1 cellular context compared by ENCODE assay signal in the genomic region with DNA sequence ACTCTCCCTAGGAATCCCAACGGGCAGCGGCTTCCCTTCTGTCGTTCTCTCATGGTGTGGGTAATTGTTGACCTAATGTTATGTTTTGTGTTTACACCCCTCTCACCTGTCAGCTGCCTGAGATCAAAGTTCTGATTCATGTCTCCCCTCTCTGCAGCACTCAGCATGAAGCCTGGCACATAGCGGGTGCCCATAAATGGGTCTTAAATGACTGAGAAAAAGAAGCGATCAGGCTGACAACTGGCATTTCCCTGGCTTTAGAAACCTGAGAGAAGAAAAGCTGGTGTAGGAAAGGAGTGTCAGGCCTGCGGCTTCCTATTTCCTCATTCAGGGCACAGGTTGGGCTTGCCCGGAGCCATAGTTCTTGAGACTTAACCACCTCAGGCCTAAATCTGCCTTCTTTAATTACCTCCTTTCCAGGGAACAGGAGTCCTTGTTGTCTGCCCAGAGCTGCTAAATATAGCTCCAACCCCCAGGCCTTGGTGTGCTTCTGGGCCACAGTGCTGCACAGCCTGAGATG.
TF ChIP-seq lines count a peak whose summit lies in the region.

No MANE protein-coding gene starts in this region.

TF ChIP-seq in HepG2, 621 proteins besides CTCF, POLR2A, EP300 and RAD21 (continued from another document and continues in another):
- TF ChIP-seq, protein P1, sequence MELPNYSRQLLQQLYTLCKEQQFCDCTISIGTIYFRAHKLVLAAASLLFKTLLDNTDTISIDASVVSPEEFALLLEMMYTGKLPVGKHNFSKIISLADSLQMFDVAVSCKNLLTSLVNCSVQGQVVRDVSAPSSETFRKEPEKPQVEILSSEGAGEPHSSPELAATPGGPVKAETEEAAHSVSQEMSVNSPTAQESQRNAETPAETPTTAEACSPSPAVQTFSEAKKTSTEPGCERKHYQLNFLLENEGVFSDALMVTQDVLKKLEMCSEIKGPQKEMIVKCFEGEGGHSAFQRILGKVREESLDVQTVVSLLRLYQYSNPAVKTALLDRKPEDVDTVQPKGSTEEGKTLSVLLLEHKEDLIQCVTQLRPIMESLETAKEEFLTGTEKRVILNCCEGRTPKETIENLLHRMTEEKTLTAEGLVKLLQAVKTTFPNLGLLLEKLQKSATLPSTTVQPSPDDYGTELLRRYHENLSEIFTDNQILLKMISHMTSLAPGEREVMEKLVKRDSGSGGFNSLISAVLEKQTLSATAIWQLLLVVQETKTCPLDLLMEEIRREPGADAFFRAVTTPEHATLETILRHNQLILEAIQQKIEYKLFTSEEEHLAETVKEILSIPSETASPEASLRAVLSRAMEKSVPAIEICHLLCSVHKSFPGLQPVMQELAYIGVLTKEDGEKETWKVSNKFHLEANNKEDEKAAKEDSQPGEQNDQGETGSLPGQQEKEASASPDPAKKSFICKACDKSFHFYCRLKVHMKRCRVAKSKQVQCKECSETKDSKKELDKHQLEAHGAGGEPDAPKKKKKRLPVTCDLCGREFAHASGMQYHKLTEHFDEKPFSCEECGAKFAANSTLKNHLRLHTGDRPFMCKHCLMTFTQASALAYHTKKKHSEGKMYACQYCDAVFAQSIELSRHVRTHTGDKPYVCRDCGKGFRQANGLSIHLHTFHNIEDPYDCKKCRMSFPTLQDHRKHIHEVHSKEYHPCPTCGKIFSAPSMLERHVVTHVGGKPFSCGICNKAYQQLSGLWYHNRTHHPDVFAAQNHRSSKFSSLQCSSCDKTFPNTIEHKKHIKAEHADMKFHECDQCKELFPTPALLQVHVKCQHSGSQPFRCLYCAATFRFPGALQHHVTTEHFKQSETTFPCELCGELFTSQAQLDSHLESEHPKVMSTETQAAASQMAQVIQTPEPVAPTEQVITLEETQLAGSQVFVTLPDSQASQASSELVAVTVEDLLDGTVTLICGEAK (IDR thresholded peaks at IDR 0.05), result no peak
- TF ChIP-seq, protein P1 (CRISPR knock-in tag; IDR thresholded peaks at IDR 0.05), result no peak
- TF ChIP-seq, protein P2, sequence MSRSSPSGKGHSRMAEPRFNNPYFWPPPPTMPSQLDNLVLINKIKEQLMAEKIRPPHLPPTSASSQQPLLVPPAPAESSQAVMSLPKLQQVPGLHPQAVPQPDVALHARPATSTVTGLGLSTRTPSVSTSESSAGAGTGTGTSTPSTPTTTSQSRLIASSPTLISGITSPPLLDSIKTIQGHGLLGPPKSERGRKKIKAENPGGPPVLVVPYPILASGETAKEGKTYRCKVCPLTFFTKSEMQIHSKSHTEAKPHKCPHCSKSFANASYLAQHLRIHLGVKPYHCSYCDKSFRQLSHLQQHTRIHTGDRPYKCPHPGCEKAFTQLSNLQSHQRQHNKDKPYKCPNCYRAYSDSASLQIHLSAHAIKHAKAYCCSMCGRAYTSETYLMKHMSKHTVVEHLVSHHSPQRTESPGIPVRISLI (CRISPR knock-in tag; IDR thresholded peaks at IDR 0.05; ENCODE audit: borderline replicate concordance), result no peak
- TF ChIP-seq RBFOX2 (IDR thresholded peaks at IDR 0.05; ENCODE audit: low read depth, low read length) (no peak), PITX1 (CRISPR knock-in tag; IDR thresholded peaks at IDR 0.05) (no peak), ZNF709 (CRISPR knock-in tag; IDR thresholded peaks at IDR 0.05) (no peak), IRX3 (CRISPR knock-in tag; IDR thresholded peaks at IDR 0.05; ENCODE audit: borderline replicate concordance, low read depth) (no peak), ZBTB7B (CRISPR knock-in tag; IDR thresholded peaks at IDR 0.05) (no peak), PPARG (CRISPR knock-in tag; conservative IDR thresholded peaks at IDR 0.05) (no peak), XBP1 (CRISPR knock-in tag; IDR thresholded peaks at IDR 0.05) (no peak), NFYC (CRISPR knock-in tag; IDR thresholded peaks at IDR 0.05) (no peak), ZSCAN12 (CRISPR knock-in tag; IDR thresholded peaks at IDR 0.05) (no peak), KLF15 (CRISPR knock-in tag; IDR thresholded peaks at IDR 0.05; ENCODE audit: borderline replicate concordance) (no peak), ZNF747 (CRISPR knock-in tag; IDR thresholded peaks at IDR 0.05; ENCODE audit: borderline replicate concordance) (no peak), SYNCRIP (IDR thresholded peaks at IDR 0.05; ENCODE audit: insufficient read depth, low read depth, low read length) (no peak), FOXO1 (CRISPR knock-in tag; IDR thresholded peaks at IDR 0.05) (peak; percentile 83; the same call in 1 of the 2 replicates), TP53 (CRISPR knock-in tag; conservative IDR thresholded peaks at IDR 0.05) (no peak), HNRNPLL (IDR thresholded peaks at IDR 0.05; ENCODE audit: low read depth, low read length, poor library complexity, severe bottlenecking) (no peak), JUN (CRISPR knock-in tag; IDR thresholded peaks at IDR 0.05) (no peak), SRSF9 (IDR thresholded peaks at IDR 0.05; ENCODE audit: borderline replicate concordance, insufficient read depth, low read depth, low read length, poor library complexity, severe bottlenecking) (no peak), ARID5B (CRISPR knock-in tag; IDR thresholded peaks at IDR 0.05) (peak; percentile 91), ZFP37 (CRISPR knock-in tag; IDR thresholded peaks at IDR 0.05; ENCODE audit: borderline replicate concordance) (no peak), ZNF331 (CRISPR knock-in tag; IDR thresholded peaks at IDR 0.05) (peak; percentile 56; the same call in 1 of the 2 replicates), YY1 (IDR thresholded peaks at IDR 0.05; ENCODE audit: insufficient read depth, insufficient replicate concordance, low read depth, low read length) (no peak)
- TF ChIP-seq, protein P3, sequence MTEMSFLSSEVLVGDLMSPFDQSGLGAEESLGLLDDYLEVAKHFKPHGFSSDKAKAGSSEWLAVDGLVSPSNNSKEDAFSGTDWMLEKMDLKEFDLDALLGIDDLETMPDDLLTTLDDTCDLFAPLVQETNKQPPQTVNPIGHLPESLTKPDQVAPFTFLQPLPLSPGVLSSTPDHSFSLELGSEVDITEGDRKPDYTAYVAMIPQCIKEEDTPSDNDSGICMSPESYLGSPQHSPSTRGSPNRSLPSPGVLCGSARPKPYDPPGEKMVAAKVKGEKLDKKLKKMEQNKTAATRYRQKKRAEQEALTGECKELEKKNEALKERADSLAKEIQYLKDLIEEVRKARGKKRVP (CRISPR knock-in tag; IDR thresholded peaks at IDR 0.05), result no peak
- TF ChIP-seq, protein P4, sequence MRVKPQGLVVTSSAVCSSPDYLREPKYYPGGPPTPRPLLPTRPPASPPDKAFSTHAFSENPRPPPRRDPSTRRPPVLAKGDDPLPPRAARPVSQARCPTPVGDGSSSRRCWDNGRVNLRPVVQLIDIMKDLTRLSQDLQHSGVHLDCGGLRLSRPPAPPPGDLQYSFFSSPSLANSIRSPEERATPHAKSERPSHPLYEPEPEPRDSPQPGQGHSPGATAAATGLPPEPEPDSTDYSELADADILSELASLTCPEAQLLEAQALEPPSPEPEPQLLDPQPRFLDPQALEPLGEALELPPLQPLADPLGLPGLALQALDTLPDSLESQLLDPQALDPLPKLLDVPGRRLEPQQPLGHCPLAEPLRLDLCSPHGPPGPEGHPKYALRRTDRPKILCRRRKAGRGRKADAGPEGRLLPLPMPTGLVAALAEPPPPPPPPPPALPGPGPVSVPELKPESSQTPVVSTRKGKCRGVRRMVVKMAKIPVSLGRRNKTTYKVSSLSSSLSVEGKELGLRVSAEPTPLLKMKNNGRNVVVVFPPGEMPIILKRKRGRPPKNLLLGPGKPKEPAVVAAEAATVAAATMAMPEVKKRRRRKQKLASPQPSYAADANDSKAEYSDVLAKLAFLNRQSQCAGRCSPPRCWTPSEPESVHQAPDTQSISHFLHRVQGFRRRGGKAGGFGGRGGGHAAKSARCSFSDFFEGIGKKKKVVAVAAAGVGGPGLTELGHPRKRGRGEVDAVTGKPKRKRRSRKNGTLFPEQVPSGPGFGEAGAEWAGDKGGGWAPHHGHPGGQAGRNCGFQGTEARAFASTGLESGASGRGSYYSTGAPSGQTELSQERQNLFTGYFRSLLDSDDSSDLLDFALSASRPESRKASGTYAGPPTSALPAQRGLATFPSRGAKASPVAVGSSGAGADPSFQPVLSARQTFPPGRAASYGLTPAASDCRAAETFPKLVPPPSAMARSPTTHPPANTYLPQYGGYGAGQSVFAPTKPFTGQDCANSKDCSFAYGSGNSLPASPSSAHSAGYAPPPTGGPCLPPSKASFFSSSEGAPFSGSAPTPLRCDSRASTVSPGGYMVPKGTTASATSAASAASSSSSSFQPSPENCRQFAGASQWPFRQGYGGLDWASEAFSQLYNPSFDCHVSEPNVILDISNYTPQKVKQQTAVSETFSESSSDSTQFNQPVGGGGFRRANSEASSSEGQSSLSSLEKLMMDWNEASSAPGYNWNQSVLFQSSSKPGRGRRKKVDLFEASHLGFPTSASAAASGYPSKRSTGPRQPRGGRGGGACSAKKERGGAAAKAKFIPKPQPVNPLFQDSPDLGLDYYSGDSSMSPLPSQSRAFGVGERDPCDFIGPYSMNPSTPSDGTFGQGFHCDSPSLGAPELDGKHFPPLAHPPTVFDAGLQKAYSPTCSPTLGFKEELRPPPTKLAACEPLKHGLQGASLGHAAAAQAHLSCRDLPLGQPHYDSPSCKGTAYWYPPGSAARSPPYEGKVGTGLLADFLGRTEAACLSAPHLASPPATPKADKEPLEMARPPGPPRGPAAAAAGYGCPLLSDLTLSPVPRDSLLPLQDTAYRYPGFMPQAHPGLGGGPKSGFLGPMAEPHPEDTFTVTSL (CRISPR knock-in tag; IDR thresholded peaks at IDR 0.05; ENCODE audit: borderline replicate concordance), result peak; percentile 44; the same call in 1 of the 2 replicates
- TF ChIP-seq, protein P5, sequence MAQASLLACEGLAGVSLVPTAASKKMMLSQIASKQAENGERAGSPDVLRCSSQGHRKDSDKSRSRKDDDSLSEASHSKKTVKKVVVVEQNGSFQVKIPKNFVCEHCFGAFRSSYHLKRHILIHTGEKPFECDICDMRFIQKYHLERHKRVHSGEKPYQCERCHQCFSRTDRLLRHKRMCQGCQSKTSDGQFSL (CRISPR knock-in tag; IDR thresholded peaks at IDR 0.05), result no peak
